1 cellular context compared by ENCODE assay signal in genomic region chr3:13050446-13050845, GRCh38.
A peak's percentile ranks its signal among the peaks of the same experiment; 100 is the strongest.
TF ChIP-seq lines count a peak whose summit lies in the region.

No MANE protein-coding gene starts in this region.

TF ChIP-seq in K562, 482 proteins besides CTCF, POLR2A, EP300 and RAD21:
- TF ChIP-seq KDM1A (IDR thresholded peaks at IDR 0.05) (peak in 1 of 2 experiments; percentile 20; a peak in 1 of 4 replicates), KLF6 (CRISPR knock-in tag; IDR thresholded peaks at IDR 0.05; ENCODE audit: borderline replicate concordance) (no peak), CEBPB (tag; IDR thresholded peaks at IDR 0.05) (no peak), ZFP36 (IDR thresholded peaks at IDR 0.05; ENCODE audit: low read depth, low read length, partially characterized antibody) (peak; percentile 60), BCOR (IDR thresholded peaks at IDR 0.05) (0 out of 2 replicates have a peak, but pooled peaks have one; percentile 32), CCAR2 (IDR thresholded peaks at IDR 0.05; ENCODE audit: low read depth, low read length) (no peak)
